In genomic region chr1:219362702-219363101, GRCh38 we compare ENCODE assay signal across 33 cellular contexts.
"Had no signal": no experiment of that assay in that cellular context is flagged by ENCODE, and none has a peak within 500 bp of the region (broad histone marks: within the 10 kb centered on the region; RNA-seq: fewer than 3 reads in every experiment).

No MANE protein-coding gene starts in this region.

- H3K4me3 ChIP-seq: ascending aorta, breast epithelium, cardiac muscle cell, colonic mucosa, dorsolateral prefrontal cortex, esophagus squamous epithelium, gastroesophageal sphincter, heart right ventricle, hepatocyte had no signal

- H3K9me3 Mint-ChIP-seq: activated CD4-positive, alpha-beta memory T cell treated with anti-CD3 and anti-CD28 coated beads for 36 hours; activated CD4-positive, alpha-beta T cell treated with anti-CD3 and anti-CD28 coated beads, Interleukin-2, amount 10 ng/mL, durations not matched to agents 24 days and 14 days; activated naive CD4-positive, alpha-beta T cell treated with anti-CD3 and anti-CD28 coated beads, Interleukin-2, amount 10 ng/mL, durations not matched to agents 7 days and 5 days; activated naive CD8-positive, alpha-beta T cell treated with anti-CD3 and anti-CD28 coated beads, Interleukin-2, amount 10 ng/mL, durations not matched to agents 7 days and 5 days; activated T-helper 1 cell treated with anti-CD3 and anti-CD28 coated beads, Interleukin-12 subunit alpha, Interleukin-12 subunit beta, Interleukin-2, Interleukin-4 antibody, amounts not matched to agents 30 ng/mL and 10 ng/mL and 1 ng/mL, durations not matched to agents 14 hours and 24 hours and 36 hours; activated T-helper 2 cell treated with anti-CD3 and anti-CD28 coated beads, Interferon-gamma antibody, Interleukin-2, Interleukin-4, amounts not matched to agents 10 μg/mL and 5 μg/mL and 100 μg/mL, durations not matched to agents 14 hours and 24 hours and 36 hours; brain; endodermal cell had no signal

- H3K4me3 Mint-ChIP-seq: activated CD4-positive, alpha-beta memory T cell treated with anti-CD3 and anti-CD28 coated beads for 36 hours; activated CD4-positive, alpha-beta T cell treated with anti-CD3 and anti-CD28 coated beads for 36 hours; activated CD4-positive, alpha-beta T cell treated with anti-CD3 and anti-CD28 coated beads, Interleukin-2, amount 10 ng/mL, durations not matched to agents 24 days and 14 days; activated CD8-positive, alpha-beta memory T cell treated with anti-CD3 and anti-CD28 coated beads, Interleukin-2, amount 10 ng/mL, durations not matched to agents 7 days and 5 days; activated CD8-positive, alpha-beta T cell treated with anti-CD3 and anti-CD28 coated beads, Interleukin-2, amount 10 ng/mL, durations not matched to agents 7 days and 5 days; activated naive CD4-positive, alpha-beta T cell treated with anti-CD3 and anti-CD28 coated beads, Interleukin-2, amount 10 ng/mL, durations not matched to agents 7 days and 5 days; activated naive CD8-positive, alpha-beta T cell treated with anti-CD3 and anti-CD28 coated beads, Interleukin-2, amount 10 ng/mL, durations not matched to agents 7 days and 5 days; activated T-helper 1 cell treated with anti-CD3 and anti-CD28 coated beads, Interleukin-12 subunit alpha, Interleukin-12 subunit beta, Interleukin-2, Interleukin-4 antibody, amounts not matched to agents 30 ng/mL and 10 ng/mL and 1 ng/mL, durations not matched to agents 14 hours and 24 hours and 36 hours; brain; endodermal cell had no signal

- H3K27me3 Mint-ChIP-seq: activated CD4-positive, alpha-beta memory T cell treated with anti-CD3 and anti-CD28 coated beads for 36 hours; activated CD4-positive, alpha-beta T cell treated with anti-CD3 and anti-CD28 coated beads for 36 hours; activated CD4-positive, alpha-beta T cell treated with anti-CD3 and anti-CD28 coated beads, Interleukin-2, amount 10 ng/mL, durations not matched to agents 24 days and 14 days; activated naive CD4-positive, alpha-beta T cell treated with anti-CD3 and anti-CD28 coated beads, Interleukin-2, amount 10 ng/mL, durations not matched to agents 7 days and 5 days; activated naive CD8-positive, alpha-beta T cell treated with anti-CD3 and anti-CD28 coated beads, Interleukin-2, amount 10 ng/mL, durations not matched to agents 7 days and 5 days; brain had no signal

- H3K27ac ChIP-seq: ascending aorta, breast epithelium, cardiac muscle cell, colonic mucosa, dorsolateral prefrontal cortex, epithelial cell of prostate, esophagus squamous epithelium, gastroesophageal sphincter, heart right ventricle, hepatocyte had no signal

- ATAC-seq: activated CD4-positive, alpha-beta T cell treated with anti-CD3 and anti-CD28 coated beads for 36 hours; activated CD8-positive, alpha-beta memory T cell treated with anti-CD3 and anti-CD28 coated beads, Interleukin-2, amount 10 ng/mL, durations not matched to agents 7 days and 5 days; activated CD8-positive, alpha-beta T cell treated with anti-CD3 and anti-CD28 coated beads, Interleukin-2, amount 10 ng/mL, durations not matched to agents 7 days and 5 days; activated naive CD4-positive, alpha-beta T cell treated with anti-CD3 and anti-CD28 coated beads, Interleukin-2, amount 50 U/mL, for 72 hours; gastroesophageal sphincter; heart right ventricle had no signal

- H3K79me2 ChIP-seq: hepatocyte had no signal

- H2AFZ ChIP-seq: hepatocyte had no signal

- H3K27me3 ChIP-seq: ascending aorta, breast epithelium, cardiac muscle cell, colonic mucosa, dorsolateral prefrontal cortex, esophagus squamous epithelium, gastroesophageal sphincter, heart right ventricle, hepatocyte had no signal

- H3K36me3 Mint-ChIP-seq: activated CD4-positive, alpha-beta memory T cell treated with anti-CD3 and anti-CD28 coated beads for 36 hours; activated CD8-positive, alpha-beta memory T cell treated with anti-CD3 and anti-CD28 coated beads, Interleukin-2, amount 10 ng/mL, durations not matched to agents 7 days and 5 days; activated naive CD4-positive, alpha-beta T cell treated with anti-CD3 and anti-CD28 coated beads, Interleukin-2, amount 10 ng/mL, durations not matched to agents 7 days and 5 days; activated naive CD4-positive, alpha-beta T cell treated with anti-CD3 and anti-CD28 coated beads, Interleukin-2, amount 50 U/mL, for 72 hours; activated naive CD8-positive, alpha-beta T cell treated with anti-CD3 and anti-CD28 coated beads, Interleukin-2, amount 10 ng/mL, durations not matched to agents 7 days and 5 days; brain had no signal

- H3K4me2 ChIP-seq: hepatocyte had no signal

- H3K9me3 ChIP-seq: ascending aorta, breast epithelium, colonic mucosa, esophagus squamous epithelium, gastroesophageal sphincter, heart right ventricle had no signal

- DNase-seq: activated CD4-positive, alpha-beta memory T cell treated with anti-CD3 and anti-CD28 coated beads for 36 hours; activated CD4-positive, alpha-beta T cell treated with anti-CD3 and anti-CD28 coated beads for 36 hours; activated CD4-positive, alpha-beta T cell treated with anti-CD3 and anti-CD28 coated beads, Interleukin-2, amount 10 ng/mL, durations not matched to agents 24 days and 14 days; activated CD4-positive, CD25-positive, alpha-beta regulatory T cell; activated CD4-positive, CD25-positive, alpha-beta regulatory T cell treated with anti-CD3 and anti-CD28 coated beads, Interleukin-2, amount 50 U/mL, for 72 hours; activated CD8-positive, alpha-beta memory T cell treated with anti-CD3 and anti-CD28 coated beads, Interleukin-2, amount 10 ng/mL, durations not matched to agents 7 days and 5 days; activated CD8-positive, alpha-beta memory T cell treated with anti-CD3 and anti-CD28 coated beads, Interleukin-2, amount 50 U/mL, for 4 hours; activated CD8-positive, alpha-beta T cell treated with anti-CD3 and anti-CD28 coated beads, Interleukin-2, amount 10 ng/mL, durations not matched to agents 7 days and 5 days; activated effector memory CD4-positive, alpha-beta T cell treated with anti-CD3 and anti-CD28 coated beads, Interleukin-2, amount 50 U/mL, for 16 hours; activated naive CD4-positive, alpha-beta T cell treated with anti-CD3 and anti-CD28 coated beads, Interleukin-2, amount 10 ng/mL, durations not matched to agents 7 days and 5 days; activated naive CD8-positive, alpha-beta T cell treated with anti-CD3 and anti-CD28 coated beads, Interleukin-2, amount 10 ng/mL, durations not matched to agents 7 days and 5 days; activated T-cell treated with anti-CD3 and anti-CD28 coated beads, Interleukin-2, amount 50 U/mL, for 1 hour; activated T-cell treated with anti-CD3 and anti-CD28 coated beads, Interleukin-2, amount 50 U/mL, for 48 hours; central memory CD4-positive, alpha-beta T cell; cerebellar nuclear complex; colonic mucosa; dorsolateral prefrontal cortex; effector memory CD4-positive, alpha-beta T cell; endodermal cell; esophagus squamous epithelium; foreskin melanocyte; heart right ventricle; T-helper 2 cell had no signal

- H3K36me3 ChIP-seq: ascending aorta, breast epithelium, cardiac muscle cell, colonic mucosa, esophagus squamous epithelium, gastroesophageal sphincter, heart right ventricle had no signal

- H3K27ac Mint-ChIP-seq: activated CD4-positive, alpha-beta memory T cell treated with anti-CD3 and anti-CD28 coated beads for 36 hours; activated CD4-positive, alpha-beta T cell treated with anti-CD3 and anti-CD28 coated beads for 36 hours; activated CD4-positive, alpha-beta T cell treated with anti-CD3 and anti-CD28 coated beads, Interleukin-2, amount 10 ng/mL, durations not matched to agents 24 days and 14 days; activated CD8-positive, alpha-beta memory T cell treated with anti-CD3 and anti-CD28 coated beads, Interleukin-2, amount 10 ng/mL, durations not matched to agents 7 days and 5 days; activated CD8-positive, alpha-beta T cell treated with anti-CD3 and anti-CD28 coated beads, Interleukin-2, amount 10 ng/mL, durations not matched to agents 7 days and 5 days; activated naive CD4-positive, alpha-beta T cell treated with anti-CD3 and anti-CD28 coated beads, Interleukin-2, amount 10 ng/mL, durations not matched to agents 7 days and 5 days; activated naive CD4-positive, alpha-beta T cell treated with anti-CD3 and anti-CD28 coated beads, Interleukin-2, amount 50 U/mL, for 72 hours; activated naive CD8-positive, alpha-beta T cell treated with anti-CD3 and anti-CD28 coated beads, Interleukin-2, amount 10 ng/mL, durations not matched to agents 7 days and 5 days; activated T-helper 1 cell treated with anti-CD3 and anti-CD28 coated beads, Interleukin-12 subunit alpha, Interleukin-12 subunit beta, Interleukin-2, Interleukin-4 antibody, amounts not matched to agents 30 ng/mL and 10 ng/mL and 1 ng/mL, durations not matched to agents 14 hours and 24 hours and 36 hours; activated T-helper 2 cell treated with anti-CD3 and anti-CD28 coated beads, Interferon-gamma antibody, Interleukin-2, Interleukin-4, amounts not matched to agents 10 μg/mL and 5 μg/mL and 100 μg/mL, durations not matched to agents 14 hours and 24 hours and 36 hours; brain; endodermal cell had no signal

- H3K4me1 Mint-ChIP-seq: activated CD4-positive, alpha-beta T cell treated with anti-CD3 and anti-CD28 coated beads for 36 hours; activated CD4-positive, alpha-beta T cell treated with anti-CD3 and anti-CD28 coated beads, Interleukin-2, amount 10 ng/mL, durations not matched to agents 24 days and 14 days; activated CD8-positive, alpha-beta memory T cell treated with anti-CD3 and anti-CD28 coated beads, Interleukin-2, amount 10 ng/mL, durations not matched to agents 7 days and 5 days; activated naive CD4-positive, alpha-beta T cell treated with anti-CD3 and anti-CD28 coated beads, Interleukin-2, amount 10 ng/mL, durations not matched to agents 7 days and 5 days; activated naive CD8-positive, alpha-beta T cell treated with anti-CD3 and anti-CD28 coated beads, Interleukin-2, amount 10 ng/mL, durations not matched to agents 7 days and 5 days; endodermal cell had no signal

- H3K4me1 ChIP-seq: ascending aorta, breast epithelium, colonic mucosa, esophagus squamous epithelium, gastroesophageal sphincter had no signal
